In genomic region chr2:165967746-165968145, GRCh38 we compare ENCODE assay signal across 28 cellular contexts.
"Had no signal": no experiment of that assay in that cellular context is flagged by ENCODE, and none has a peak within 500 bp of the region (broad histone marks: within the 10 kb centered on the region; RNA-seq: fewer than 3 reads in every experiment).

No MANE protein-coding gene starts in this region.

- H3K4me1 ChIP-seq: colonic mucosa, esophagus muscularis mucosa, esophagus squamous epithelium, foreskin keratinocyte, gastrocnemius medialis, gastroesophageal sphincter, heart left ventricle, heart right ventricle had no signal

- ATAC-seq: effector memory CD8-positive, alpha-beta T cell; esophagus mucosa; foreskin keratinocyte; gastrocnemius medialis; gastroesophageal sphincter; heart left ventricle; heart right ventricle had no signal

- H3K27ac ChIP-seq: colonic mucosa, coronary artery, dorsolateral prefrontal cortex, epithelial cell of prostate, esophagus muscularis mucosa, esophagus squamous epithelium, foreskin keratinocyte, gastrocnemius medialis, gastroesophageal sphincter, heart left ventricle, heart right ventricle had no signal

- H3K9me3 ChIP-seq: colonic mucosa, esophagus muscularis mucosa, esophagus squamous epithelium, gastrocnemius medialis, gastroesophageal sphincter, heart left ventricle, heart right ventricle had no signal

- DNase-seq: colonic mucosa; cortex of kidney; dermis blood vessel endothelial cell; dorsolateral prefrontal cortex; effector CD4-positive, alpha-beta T cell; effector CD8-positive, alpha-beta T cell; effector memory CD4-positive, alpha-beta T cell; effector memory CD8-positive, alpha-beta T cell; endodermal cell; erythroblast; esophagus squamous epithelium; foreskin fibroblast; foreskin keratinocyte; foreskin melanocyte; gastrocnemius medialis; glutamatergic neuron; head of caudate nucleus; heart left ventricle; heart right ventricle had no signal

- H3K36me3 ChIP-seq: colonic mucosa, esophagus muscularis mucosa, esophagus squamous epithelium, gastrocnemius medialis, gastroesophageal sphincter, heart left ventricle, heart right ventricle had no signal

- H3K4me3 ChIP-seq: colonic mucosa, coronary artery, dorsolateral prefrontal cortex, esophagus muscularis mucosa, esophagus squamous epithelium, gastrocnemius medialis, gastroesophageal sphincter, heart left ventricle, heart right ventricle had no signal

- FAIRE-seq: colon, endometrium, endothelial cell of umbilical vein, frontal cortex had no signal

- H3K27me3 ChIP-seq: colonic mucosa, dorsolateral prefrontal cortex, esophagus muscularis mucosa, esophagus squamous epithelium, foreskin keratinocyte, gastrocnemius medialis had no signal
